In the genomic region with DNA sequence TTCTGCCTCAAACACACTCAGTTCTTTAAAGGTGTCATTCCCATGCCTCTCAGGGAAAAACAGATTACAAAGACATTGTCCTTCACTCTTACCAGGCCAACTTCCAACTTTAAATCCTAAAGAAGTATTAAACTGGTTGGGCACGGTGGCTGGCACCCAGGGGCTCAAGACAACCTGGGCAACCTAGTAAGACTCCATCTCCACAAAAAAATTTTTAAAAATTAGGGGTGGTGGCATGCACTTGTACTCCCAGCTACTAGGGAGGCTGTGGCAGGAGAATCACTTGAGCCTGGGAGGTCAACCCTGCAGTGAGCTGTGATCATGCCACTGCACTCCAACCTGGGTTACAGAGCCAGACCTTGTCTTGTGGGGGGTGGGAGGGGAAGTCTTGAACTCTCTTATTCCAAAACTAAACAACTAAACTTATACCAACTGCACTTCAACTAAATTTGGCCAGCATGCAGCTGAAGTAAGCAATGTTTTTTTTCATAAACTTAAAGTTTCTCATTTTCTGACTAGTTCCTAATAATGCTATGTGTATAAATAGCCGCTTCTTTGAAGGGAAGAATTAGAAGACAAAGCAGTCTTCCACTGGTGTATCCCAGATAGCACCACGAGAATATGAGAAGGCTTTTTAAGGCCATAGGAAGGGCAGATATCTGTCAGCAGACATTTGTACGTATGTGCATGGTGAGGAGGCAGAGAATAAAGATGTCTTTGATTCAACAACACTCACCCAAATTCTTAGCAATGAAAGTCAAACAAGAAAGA, we compare ENCODE assay signal across 8 cellular contexts. TPM values are rescaled to one million over a fixed set of nuclear protein-coding genes. Genes with fewer than 3 reads are reported as not detected.
DNase-seq lines count a peak whose midpoint lies in the region; ATAC-seq and TF ChIP-seq lines count a peak whose summit lies in the region.

No MANE protein-coding gene starts in this region.

- DNase-seq in activated naive CD4-positive, alpha-beta T cell treated with anti-CD3 and anti-CD28 coated beads, Interleukin-2, amount 10 ng/mL, durations not matched to agents 7 days and 5 days, result no peak
- no peak for DNase-seq in activated naive CD4-positive, alpha-beta T cell (lab: John Stamatoyannopoulos, UW)
- DNase-seq in astrocyte of the spinal cord (ENCODE audit: low read depth, low spot score), result no peak
- DNase-seq in lung (ENCODE audit: low spot score), result no peak
- peak in 1 of 2 donors; percentile 32 for DNase-seq in upper lobe of left lung
- DNase-seq in H7, result no peak
- DNase-seq in activated CD4-positive, CD25-positive, alpha-beta regulatory T cell (lab: John Stamatoyannopoulos, UW), result no peak

- peak overlapping the region; percentile 97 for H3K27ac Mint-ChIP-seq in activated naive CD4-positive, alpha-beta T cell treated with anti-CD3 and anti-CD28 coated beads, Interleukin-2, amount 10 ng/mL, durations not matched to agents 7 days and 5 days

- no peaks in the 10 kb centered on the region for H3K36me3 ChIP-seq in lung (ENCODE audit: control insufficient read depth in 2 of 2, insufficient read depth in 2 of 2, low read length in 2 of 2)
- H3K36me3 ChIP-seq in upper lobe of left lung, result no peaks in the 10 kb centered on the region
- H3K36me3 ChIP-seq in H7 (replicated peaks; ENCODE audit: control insufficient read depth, insufficient read depth, low read length), result no peaks in the 10 kb centered on the region

- peak in 1 of 4 donors; percentile 1 for TF ChIP-seq POLR2A in upper lobe of left lung (IDR thresholded peaks at IDR 0.05)

- peak overlapping the region; percentile 58 to 90 for H3K27ac ChIP-seq in lung (ENCODE audit: low read depth in 1 of 2, low read length in 1 of 2)
- peak overlapping the region; percentile 93 to 98 (median 96) for H3K27ac ChIP-seq in upper lobe of left lung

- H3K27me3 ChIP-seq in lung (ENCODE audit: control insufficient read depth, insufficient read depth) (no peaks in the 10 kb centered on the region), upper lobe of left lung (no peaks in the 10 kb centered on the region), H7 (ENCODE audit: control insufficient read depth, insufficient read depth, low read length) (no peaks in the 10 kb centered on the region)

- H3K4me1 ChIP-seq in lung (ENCODE audit: control insufficient read depth in 2 of 2, insufficient read depth in 2 of 2, low read length in 2 of 2) (peaks cover 6 to 9% of the 10 kb centered on the region in 2 donors), upper lobe of left lung (peaks cover 21 to 71% (median 46%) of the 10 kb centered on the region in 4 donors)

- no peak for ATAC-seq in lung (ENCODE audit: insufficient read depth, low FRiP score)
- ATAC-seq in upper lobe of left lung (ENCODE audit: low FRiP score in 2 of 2), result no peak
- ATAC-seq in GM18867 (IDR thresholded peaks at IDR 0.05; ENCODE audit: unreplicated experiment), result no peak

- peak overlapping the region; percentile 98 for H3K4me3 Mint-ChIP-seq in activated naive CD4-positive, alpha-beta T cell treated with anti-CD3 and anti-CD28 coated beads, Interleukin-2, amount 10 ng/mL, durations not matched to agents 7 days and 5 days

- in situ Hi-C loops in astrocyte of the spinal cord (cut with HindIII; ENCODE audit: low sequenced_read_pairs), result no loop called here

- CTCF ChIA-PET in activated naive CD4-positive, alpha-beta T cell treated with anti-CD3 and anti-CD28 coated beads, Interleukin-2, amount 10 ng/mL, durations not matched to agents 7 days and 5 days (lab: Charles Lee), result interaction anchor here (0.6 kb wide), 1 partner anchor 37 kb away, joined by 3 read pairs; no protein-coding TSS in a partner anchor

- peaks cover 10% of the 10 kb centered on the region for H3K27me3 Mint-ChIP-seq in activated naive CD4-positive, alpha-beta T cell treated with anti-CD3 and anti-CD28 coated beads, Interleukin-2, amount 10 ng/mL, durations not matched to agents 7 days and 5 days

- H3K9me3 ChIP-seq in lung (ENCODE audit: control insufficient read depth in 2 of 2, insufficient read depth in 1 of 2, low read length in 1 of 2) (no peaks in the 10 kb centered on the region), upper lobe of left lung (no peaks in the 10 kb centered on the region)

- no peak for TF ChIP-seq EP300 in upper lobe of left lung (IDR thresholded peaks at IDR 0.05)

- H3K9me3 Mint-ChIP-seq in activated naive CD4-positive, alpha-beta T cell treated with anti-CD3 and anti-CD28 coated beads, Interleukin-2, amount 10 ng/mL, durations not matched to agents 7 days and 5 days, result no peaks in the 10 kb centered on the region

- H3K36me3 Mint-ChIP-seq in activated naive CD4-positive, alpha-beta T cell treated with anti-CD3 and anti-CD28 coated beads, Interleukin-2, amount 10 ng/mL, durations not matched to agents 7 days and 5 days, result peaks cover 11% of the 10 kb centered on the region

- H3K4me3 ChIP-seq in astrocyte of the spinal cord (ENCODE audit: low read depth, low read length) (peak overlapping the region; percentile 79), lung (no peak overlapping the region), upper lobe of left lung (peak overlapping the region in 3 of 4 donors; percentile 86 to 96 (median 91)), H7 (ENCODE audit: insufficient read depth, low read depth, low read length) (no peak overlapping the region)

- 54 to 75% methylated on average over 4 of the region's 4 CpGs for WGBS in lung, 2 donors
- 51 to 57% methylated on average over 4 of the region's 4 CpGs for WGBS in upper lobe of left lung, 2 donors

- TF ChIP-seq CTCF in astrocyte of the spinal cord (IDR thresholded peaks at IDR 0.05; ENCODE audit: low read depth, low read length) (no peak), lung (IDR thresholded peaks at IDR 0.05; ENCODE audit: control extremely low read depth, extremely low read depth) (no peak), upper lobe of left lung (IDR thresholded peaks at IDR 0.05) (no peak)

- peaks cover 68% of the 10 kb centered on the region for H3K4me1 Mint-ChIP-seq in activated naive CD4-positive, alpha-beta T cell treated with anti-CD3 and anti-CD28 coated beads, Interleukin-2, amount 10 ng/mL, durations not matched to agents 7 days and 5 days

RNA-seq across cellular contexts. Expression of gene SLC11A2, which starts 2.4 kb away (rescaled TPM):
- total RNA-seq in lung (100 to 1,000 TPM; 112 to 129 TPM), upper lobe of left lung (100 to 1,000 TPM in 1 of 6 donors, 10 to 100 TPM in 5; 67.3 to 110 (median 87.0) TPM)
- polyA plus RNA-seq in lung, result 10 to 100 TPM; 29.2 to 69.2 TPM
- 44.9 and 53.0 TPM in 2 replicates for total RNA-seq in H7 (2014; rRNA removed; shearing (Covaris generic))

RNA-seq across cellular contexts. Expression of gene LETMD1, which starts 24.3 kb away (rescaled TPM):
- total RNA-seq in lung, result 10 to 100 TPM; 45.2 to 81.6 TPM
- 10 to 100 TPM; 29.9 to 52.0 TPM for polyA plus RNA-seq in lung
- 10 to 100 TPM; 36.3 to 98.9 (median 58.1) TPM for total RNA-seq in upper lobe of left lung
- total RNA-seq in H7 (2014; rRNA removed; shearing (Covaris generic)), result 39.9 and 45.5 TPM in 2 replicates

RNA-seq across cellular contexts. Expression of gene CSRNP2, which starts 59.6 kb away (rescaled TPM):
- total RNA-seq in lung, result 10 to 100 TPM; 29.1 to 29.9 TPM
- polyA plus RNA-seq in lung, result 10 to 100 TPM; 10.7 to 12.0 TPM
- total RNA-seq in upper lobe of left lung, result 10 to 100 TPM; 20.3 to 29.6 (median 23.5) TPM
- total RNA-seq in H7 (2014; rRNA removed; shearing (Covaris generic)), result 22.2 and 24.7 TPM in 2 replicates

Comparison
In these comparisons a context has a peak if more than half of its experiments do, and no peak if none do; other contexts are left out.
1. H3K4me3 ChIP-seq: peak in astrocyte of the spinal cord (single experiment) and upper lobe of left lung (3 of 4); none in lung (single experiment) and H7 (single experiment).